Comparison of ENCODE assay signal across 1 cellular context in the genomic region with DNA sequence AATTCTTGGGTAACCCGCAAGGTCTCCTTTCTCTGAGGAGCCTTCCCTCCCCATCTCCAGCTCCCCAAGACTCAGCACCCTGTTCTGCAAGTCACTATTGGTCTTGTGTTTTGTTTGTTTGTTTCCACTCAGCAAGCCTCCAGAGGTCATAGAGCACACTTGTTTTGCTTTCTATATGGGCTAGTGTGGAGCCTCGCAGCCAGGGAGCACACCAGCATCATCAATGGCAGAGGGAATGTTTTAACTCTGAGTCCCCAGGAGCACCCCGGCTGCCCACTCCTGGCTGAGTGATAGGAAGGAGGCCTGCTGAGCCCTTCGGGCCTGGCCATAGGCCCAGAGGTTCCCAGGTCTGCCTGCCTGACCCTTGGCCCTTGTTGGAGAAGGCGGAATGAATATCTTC.
TF ChIP-seq lines count a peak whose summit lies in the region.

No MANE protein-coding gene starts in this region.

TF ChIP-seq in GM23338, 12 proteins besides CTCF, POLR2A, EP300 and RAD21 (continued from another document):
- no peak for TF ChIP-seq ZNF462 (CRISPR knock-in tag; IDR thresholded peaks at IDR 0.05)
- TF ChIP-seq ZNF114 (CRISPR knock-in tag; IDR thresholded peaks at IDR 0.05), result no peak
